In genomic region chr1:19585507-19585906, GRCh38 we compare ENCODE assay signal across 27 cellular contexts.
"Had no signal": no experiment of that assay in that cellular context is flagged by ENCODE, and none has a peak within 500 bp of the region (broad histone marks: within the 10 kb centered on the region; RNA-seq: fewer than 3 reads in every experiment).

No MANE protein-coding gene starts in this region.

- H3K36me3 ChIP-seq: stomach, suprapubic skin, thoracic aorta, thyroid gland, tibial artery, tibial nerve, transverse colon, upper lobe of left lung, upper lobe of right lung, uterus, vagina had no signal

- H3K9me3 ChIP-seq: stomach, suprapubic skin, testis, thoracic aorta, thyroid gland, tibial artery, tibial nerve, transverse colon, upper lobe of left lung, upper lobe of right lung, uterus, vagina had no signal

- H3K4me1 ChIP-seq: suprapubic skin, testis, tibial artery, tibial nerve, upper lobe of left lung, upper lobe of right lung, uterus, vagina had no signal

- H3K27ac ChIP-seq: stomach, suprapubic skin, testis, thoracic aorta, thyroid gland, tibial artery, tibial nerve, transverse colon, upper lobe of left lung, upper lobe of right lung, uterus, vagina had no signal

- H3K27me3 ChIP-seq: stomach, suprapubic skin, testis, thyroid gland, tibial artery, tibial nerve, transverse colon, upper lobe of left lung, upper lobe of right lung, uterus, vagina had no signal

- H3K4me3 ChIP-seq: stomach, suprapubic skin, testis, thoracic aorta, thyroid gland, tibial artery, tibial nerve, transverse colon, upper lobe of left lung, upper lobe of right lung, uterus, vagina had no signal

- DNase-seq: stimulated activated CD4-positive, alpha-beta T cell treated with anti-CD3 and anti-CD28 coated beads, Interleukin-2, amount 100 ng/mL, for 48 hours; stimulated activated CD4-positive, alpha-beta T cell treated with anti-CD3 and anti-CD28 coated beads, Interleukin-4, amount 100 ng/mL, for 1 hour; stimulated activated CD4-positive, alpha-beta T cell treated with anti-CD3 and anti-CD28 coated beads, Interleukin-4, amount 100 ng/mL, for 24 hours; stimulated activated CD4-positive, alpha-beta T cell treated with anti-CD3 and anti-CD28 coated beads, Interleukin-4, amount 100 ng/mL, for 4 hours; stimulated activated CD8-positive, alpha-beta memory T cell treated with anti-CD3 and anti-CD28 coated beads, Interleukin-4, amount 100 ng/mL, for 48 hours; stimulated activated naive B cell treated with anti-CD40 and anti-IgM and Interleukin-4, amounts not matched to agents 10 μg/mL and 1 μg/mL and 100 μg/mL, for 72 hours; stimulated activated naive CD4-positive, alpha-beta T cell; stimulated activated naive CD4-positive, alpha-beta T cell treated with Interleukin-2 at 50 U/mL for 16 hours; stimulated activated naive CD8-positive, alpha-beta T cell treated with anti-CD3 and anti-CD28 coated beads, Interleukin-15, amount 100 ng/mL, for 72 hours; stimulated activated naive CD8-positive, alpha-beta T cell treated with anti-CD3 and anti-CD28 coated beads, Interleukin-15, Interleukin-2, amounts not matched to agents 100 U/mL and 50 U/mL, for 24 hours; stomach; substantia nigra; testis; thyroid gland; tibial artery; transverse colon; trophoblast cell; upper lobe of left lung; uterus had no signal

- ATAC-seq: stimulated activated effector memory CD8-positive, alpha-beta T cell treated with anti-CD3 and anti-CD28 coated beads, Interleukin-12 subunit alpha, Interleukin-12 subunit beta, amount 100 ng/mL, for 72 hours; stimulated activated memory B cell treated with anti-CD40 and anti-IgM and Interleukin-4, amounts not matched to agents 10 μg/mL and 1 μg/mL and 100 μg/mL, for 72 hours; stimulated activated naive B cell treated with anti-CD40 and anti-IgM and Interleukin-4, amounts not matched to agents 10 μg/mL and 1 μg/mL and 100 μg/mL, for 72 hours; stimulated activated naive CD8-positive, alpha-beta T cell treated with anti-CD3 and anti-CD28 coated beads, Interleukin-15, amount 100 ng/mL, for 72 hours; stimulated activated naive CD8-positive, alpha-beta T cell treated with anti-CD3 and anti-CD28 coated beads, Interleukin-15, Interleukin-2, amounts not matched to agents 100 U/mL and 50 U/mL, for 24 hours; upper lobe of right lung had no signal

- FAIRE-seq: urothelium cell line had no signal
